ENCODE assay signal across 18 cellular contexts in the genomic region with DNA sequence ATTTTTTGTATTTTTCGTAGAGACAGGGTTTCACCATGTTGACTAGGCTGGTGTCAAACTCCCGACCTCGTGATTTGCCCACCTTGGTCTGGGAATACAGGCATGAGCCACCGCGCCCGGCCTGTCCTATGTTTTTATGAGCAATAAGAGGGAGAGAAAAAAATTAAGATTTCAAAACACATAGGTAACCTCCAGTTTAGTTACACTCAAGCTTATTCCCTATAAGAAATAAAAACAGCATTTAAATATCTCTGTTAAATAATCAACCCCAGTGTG. TPM values are rescaled to one million over a fixed set of nuclear protein-coding genes. Genes with fewer than 3 reads are reported as not detected.
DNase-seq lines count a peak whose midpoint lies in the region; ATAC-seq and TF ChIP-seq lines count a peak whose summit lies in the region.
"Had no signal": no experiment of that assay in that cellular context is flagged by ENCODE, and none has a peak within 500 bp of the region (broad histone marks: within the 10 kb centered on the region; RNA-seq: fewer than 3 reads in every experiment).

No MANE protein-coding gene starts in this region.

- no peak for TF ChIP-seq CTCF in natural killer cell (IDR thresholded peaks at IDR 0.05)
- no peak for TF ChIP-seq CTCF in adrenal gland (IDR thresholded peaks at IDR 0.05)

- H3K9me3 ChIP-seq in adrenal gland (replicated peaks in 1 of 3) (no peaks in the 10 kb centered on the region), mesodermal cell (ENCODE audit: control insufficient read depth, low read length) (no peaks in the 10 kb centered on the region)
- H3K9me3 ChIP-seq: ascending aorta, suprapubic skin had no signal

- H3K27ac ChIP-seq in adrenal gland: peak overlapping the region; percentile 37 to 76 (median 61)
- peak overlapping the region; percentile 8 for H3K27ac ChIP-seq in mesodermal cell (ENCODE audit: low read depth, low read length, severe bottlenecking)
- H3K27ac ChIP-seq: neural progenitor cell, suprapubic skin had no signal

- no peak overlapping the region for H3K4me3 Mint-ChIP-seq in natural killer cell
- H3K4me3 Mint-ChIP-seq in natural killer cell treated with Interleukin-12 subunit alpha and Interleukin-12 subunit beta and Interleukin-15 and Interleukin-18, amount 100 ng/mL, for 72 hours: no peak overlapping the region
- no peak overlapping the region for H3K4me3 Mint-ChIP-seq in activated T-helper 1 cell treated with anti-CD3 and anti-CD28 coated beads, Interleukin-12 subunit alpha, Interleukin-12 subunit beta, Interleukin-2, Interleukin-4 antibody, amounts not matched to agents 30 ng/mL and 10 ng/mL and 1 ng/mL, durations not matched to agents 14 hours and 24 hours and 36 hours
- H3K4me3 Mint-ChIP-seq: endodermal cell, memory B cell, neural progenitor cell had no signal

- no peak for TF ChIP-seq POLR2A in adrenal gland (IDR thresholded peaks at IDR 0.05)

- DNase-seq in natural killer cell: no peak
- no peak for DNase-seq in natural killer cell treated with Interleukin-12 subunit alpha and Interleukin-12 subunit beta and Interleukin-15 and Interleukin-18, amount 100 ng/mL, for 72 hours (ENCODE audit: low spot score)
- peak in 1 of 7 donors; percentile 27 for DNase-seq in adrenal gland
- DNase-seq in D341Med (ENCODE audit: low spot score): no peak
- no peak for DNase-seq in KG1 (lab: John Stamatoyannopoulos, UW)
- no peak for DNase-seq in activated T-helper 1 cell treated with anti-CD3 and anti-CD28 coated beads, Interleukin-12 subunit alpha, Interleukin-12 subunit beta, Interleukin-2, Interleukin-4 antibody, amounts not matched to agents 30 ng/mL and 10 ng/mL and 1 ng/mL, durations not matched to agents 14 hours and 24 hours and 36 hours (ENCODE audit: low spot score)
- DNase-seq: activated CD4-positive, alpha-beta T cell treated with anti-CD3 and anti-CD28 coated beads for 4 hours; activated gamma-delta T cell treated with Interleukin-2 at 50 U/mL for 16 hours; DND-41; endodermal cell; NCI-H1092; NCI-H2029 treated with DMSO at 0.1 percent for 48 hours; NK-92 treated with Interleukin-12 subunit alpha and Interleukin-12 subunit beta, amount 100 ng/mL, for 24 hours had no signal

- peaks cover 64 to 66% of the 10 kb centered on the region in 2 donors for H3K4me1 Mint-ChIP-seq in natural killer cell
- peaks cover 41 to 48% of the 10 kb centered on the region in 2 donors for H3K4me1 Mint-ChIP-seq in natural killer cell treated with Interleukin-12 subunit alpha and Interleukin-12 subunit beta and Interleukin-15 and Interleukin-18, amount 100 ng/mL, for 72 hours (ENCODE audit: low read depth in 2 of 2)
- peaks cover 55% of the 10 kb centered on the region for H3K4me1 Mint-ChIP-seq in activated T-helper 1 cell treated with anti-CD3 and anti-CD28 coated beads, Interleukin-12 subunit alpha, Interleukin-12 subunit beta, Interleukin-2, Interleukin-4 antibody, amounts not matched to agents 30 ng/mL and 10 ng/mL and 1 ng/mL, durations not matched to agents 14 hours and 24 hours and 36 hours (ENCODE audit: low read depth)

- intact Hi-C loops in natural killer cell (cut with micrococcal nuclease) (no loop called here), adrenal gland (cut with DNase I) (loop anchor here in 1 of 2 donors (10.0 kb wide), 1 partner anchor 50 kb away; a partner anchor contains a TSS)
- intact Hi-C loops in activated T-helper 1 cell treated with anti-CD3 and anti-CD28 coated beads, Interleukin-12 subunit alpha, Interleukin-12 subunit beta, Interleukin-2, Interleukin-4 antibody, amounts not matched to agents 30 ng/mL and 10 ng/mL and 1 ng/mL, durations not matched to agents 14 hours and 24 hours and 36 hours (cut with micrococcal nuclease): no loop called here

- H3K9me3 Mint-ChIP-seq in natural killer cell: no peaks in the 10 kb centered on the region
- no peaks in the 10 kb centered on the region for H3K9me3 Mint-ChIP-seq in natural killer cell treated with Interleukin-12 subunit alpha and Interleukin-12 subunit beta and Interleukin-15 and Interleukin-18, amount 100 ng/mL, for 72 hours
- H3K9me3 Mint-ChIP-seq in activated T-helper 1 cell treated with anti-CD3 and anti-CD28 coated beads, Interleukin-12 subunit alpha, Interleukin-12 subunit beta, Interleukin-2, Interleukin-4 antibody, amounts not matched to agents 30 ng/mL and 10 ng/mL and 1 ng/mL, durations not matched to agents 14 hours and 24 hours and 36 hours: no peaks in the 10 kb centered on the region
- H3K9me3 Mint-ChIP-seq: endodermal cell, memory B cell had no signal

- WGBS in adrenal gland, 4 donors: 89 to 95% (median 92%) methylated on average over 6 of the region's 6 CpGs
- 92 to 94% methylated on average over 3 of the region's 6 CpGs for WGBS in mesodermal cell (ENCODE audit: insufficient coverage in 2 of 2), 2 experiments

- no peaks in the 10 kb centered on the region for H3K36me3 ChIP-seq in adrenal gland (replicated peaks in 1 of 2)
- H3K36me3 ChIP-seq in mesodermal cell (ENCODE audit: control insufficient read depth, insufficient read depth, low read length): peaks cover 8% of the 10 kb centered on the region
- H3K36me3 ChIP-seq: ascending aorta, suprapubic skin had no signal

- H3K36me3 Mint-ChIP-seq in natural killer cell: no peaks in the 10 kb centered on the region
- H3K36me3 Mint-ChIP-seq in natural killer cell treated with Interleukin-12 subunit alpha and Interleukin-12 subunit beta and Interleukin-15 and Interleukin-18, amount 100 ng/mL, for 72 hours: no peaks in the 10 kb centered on the region
- H3K36me3 Mint-ChIP-seq in activated T-helper 1 cell treated with anti-CD3 and anti-CD28 coated beads, Interleukin-12 subunit alpha, Interleukin-12 subunit beta, Interleukin-2, Interleukin-4 antibody, amounts not matched to agents 30 ng/mL and 10 ng/mL and 1 ng/mL, durations not matched to agents 14 hours and 24 hours and 36 hours (ENCODE audit: low read depth): peaks cover 24% of the 10 kb centered on the region

- H3K4me3 ChIP-seq in adrenal gland: no peak overlapping the region
- H3K4me3 ChIP-seq in mesodermal cell (ENCODE audit: extremely low read depth, insufficient read depth, low read length, poor library complexity, severe bottlenecking): no peak overlapping the region
- H3K4me3 ChIP-seq: ascending aorta, neural progenitor cell, suprapubic skin had no signal

- H3K4me1 ChIP-seq in adrenal gland (replicated peaks in 1 of 2) (peaks cover 32 to 54% of the 10 kb centered on the region in 2 donors), mesodermal cell (ENCODE audit: control insufficient read depth, insufficient read depth, low read length, poor library complexity, severe bottlenecking) (peaks cover 9% of the 10 kb centered on the region)

- peak overlapping the region; percentile 38 to 40 for H3K27ac Mint-ChIP-seq in natural killer cell
- H3K27ac Mint-ChIP-seq in natural killer cell treated with Interleukin-12 subunit alpha and Interleukin-12 subunit beta and Interleukin-15 and Interleukin-18, amount 100 ng/mL, for 72 hours: peak overlapping the region in 1 of 2 donors; percentile 72
- H3K27ac Mint-ChIP-seq in activated T-helper 1 cell treated with anti-CD3 and anti-CD28 coated beads, Interleukin-12 subunit alpha, Interleukin-12 subunit beta, Interleukin-2, Interleukin-4 antibody, amounts not matched to agents 30 ng/mL and 10 ng/mL and 1 ng/mL, durations not matched to agents 14 hours and 24 hours and 36 hours: no peak overlapping the region
- H3K27ac Mint-ChIP-seq: endodermal cell, neural progenitor cell had no signal

- no peak for ATAC-seq in natural killer cell
- ATAC-seq in natural killer cell treated with Interleukin-12 subunit alpha and Interleukin-12 subunit beta and Interleukin-15 and Interleukin-18, amount 100 ng/mL, for 72 hours: no peak

- no peaks in the 10 kb centered on the region for H3K27me3 Mint-ChIP-seq in natural killer cell (ENCODE audit: low read depth in 2 of 2)
- H3K27me3 Mint-ChIP-seq in natural killer cell treated with Interleukin-12 subunit alpha and Interleukin-12 subunit beta and Interleukin-15 and Interleukin-18, amount 100 ng/mL, for 72 hours: no peaks in the 10 kb centered on the region
- H3K27me3 Mint-ChIP-seq in activated T-helper 1 cell treated with anti-CD3 and anti-CD28 coated beads, Interleukin-12 subunit alpha, Interleukin-12 subunit beta, Interleukin-2, Interleukin-4 antibody, amounts not matched to agents 30 ng/mL and 10 ng/mL and 1 ng/mL, durations not matched to agents 14 hours and 24 hours and 36 hours (ENCODE audit: insufficient read depth): no peaks in the 10 kb centered on the region
- H3K27me3 Mint-ChIP-seq: memory B cell had no signal

- H3K27me3 ChIP-seq in adrenal gland: no peaks in the 10 kb centered on the region
- H3K27me3 ChIP-seq: ascending aorta, neural progenitor cell, suprapubic skin had no signal

RNA-seq across cellular contexts. Expression of a gene that starts 7.1 kb away (rescaled TPM):
- total RNA-seq in natural killer cell (10 to 100 TPM; 30.1 to 37.9 (median 36.5) TPM), adrenal gland (10 to 100 TPM; 12.1 to 33.0 (median 16.7) TPM)
- total RNA-seq in natural killer cell treated with Interleukin-12 subunit alpha and Interleukin-12 subunit beta and Interleukin-15 and Interleukin-18, amount 100 ng/mL, for 72 hours: 10 to 100 TPM; 18.7 to 27.7 TPM
- polyA plus RNA-seq in adrenal gland: 10 to 100 TPM in 1 of 3 donors, 1 to 10 TPM in 2; 3.9 to 10.5 (median 6.0) TPM
- polyA plus RNA-seq in mesodermal cell (2013, experiment 1 of 2): 11.4 TPM
- 11.5 TPM for polyA plus RNA-seq in mesodermal cell (2013, experiment 2 of 2)
- total RNA-seq in activated T-helper 1 cell treated with anti-CD3 and anti-CD28 coated beads, Interleukin-12 subunit alpha, Interleukin-12 subunit beta, Interleukin-2, Interleukin-4 antibody, amounts not matched to agents 30 ng/mL and 10 ng/mL and 1 ng/mL, durations not matched to agents 14 hours and 24 hours and 36 hours: 18.4 and 19.5 TPM in 2 replicates

RNA-seq across cellular contexts. Expression of a gene that starts 45.9 kb away (rescaled TPM):
- total RNA-seq in natural killer cell: 10 to 100 TPM; 37.1 to 40.7 (median 40.6) TPM
- 10 to 100 TPM; 29.0 to 44.0 TPM for total RNA-seq in natural killer cell treated with Interleukin-12 subunit alpha and Interleukin-12 subunit beta and Interleukin-15 and Interleukin-18, amount 100 ng/mL, for 72 hours
- total RNA-seq in adrenal gland: 10 to 100 TPM; 16.8 to 37.9 (median 21.3) TPM
- 10 to 100 TPM in 2 of 3 donors, 1 to 10 TPM in 1; 9.7 to 18.7 (median 12.4) TPM for polyA plus RNA-seq in adrenal gland
- polyA plus RNA-seq in mesodermal cell (2013, experiment 1 of 2): 40.1 TPM
- polyA plus RNA-seq in mesodermal cell (2013, experiment 2 of 2): 40.1 TPM
- total RNA-seq in activated T-helper 1 cell treated with anti-CD3 and anti-CD28 coated beads, Interleukin-12 subunit alpha, Interleukin-12 subunit beta, Interleukin-2, Interleukin-4 antibody, amounts not matched to agents 30 ng/mL and 10 ng/mL and 1 ng/mL, durations not matched to agents 14 hours and 24 hours and 36 hours: 14.7 and 16.6 TPM in 2 replicates
